ENCODE assay signal across 1 cellular context in genomic region chr7:78473011-78473410, GRCh38.
TF ChIP-seq lines count a peak whose summit lies in the region.

No MANE protein-coding gene starts in this region.

TF ChIP-seq in IMR-90, 13 proteins besides CTCF, POLR2A, EP300 and RAD21 (continued from another document):
- TF ChIP-seq MXI1 (IDR thresholded peaks at IDR 0.05; ENCODE audit: borderline replicate concordance, low read depth, low read length) (no peak), MAFK (IDR thresholded peaks at IDR 0.05; ENCODE audit: low read depth, low read length) (no peak), MAZ (IDR thresholded peaks at IDR 0.05; ENCODE audit: borderline replicate concordance, low read depth, low read length) (no peak), CHD1 (IDR thresholded peaks at IDR 0.05; ENCODE audit: low read depth, low read length) (no peak)
